10 cellular contexts compared by ENCODE assay signal in the genomic region with DNA sequence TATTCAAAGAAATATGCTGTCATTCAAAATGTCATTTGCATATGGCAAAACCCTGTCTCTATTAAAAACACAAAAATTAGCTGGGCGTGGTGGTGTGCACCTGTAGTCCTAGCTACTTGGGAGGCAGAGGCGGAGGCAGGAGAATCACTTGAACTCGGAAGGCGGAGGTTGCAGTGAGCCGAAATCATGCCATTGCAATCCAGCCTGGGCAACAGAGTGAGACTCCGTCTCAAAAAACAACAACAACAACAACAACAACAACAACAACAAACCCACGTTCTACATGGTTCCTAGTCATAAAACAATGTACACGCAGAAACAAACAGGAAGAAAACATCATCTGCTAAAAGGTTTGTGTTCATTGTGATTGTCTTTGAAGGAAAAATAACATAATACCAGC. TPM values are rescaled to one million over a fixed set of nuclear protein-coding genes. Genes with fewer than 3 reads are reported as not detected.
DNase-seq lines count a peak whose midpoint lies in the region; ATAC-seq, FAIRE-seq and TF ChIP-seq lines count a peak whose summit lies in the region.
"Not testable (repeated sequence)": the region's sequence is repeated elsewhere in the genome, so short reads cannot be mapped to it uniquely, and the experiment has no call there.
"Had no signal": no experiment of that assay in that cellular context is flagged by ENCODE, and none has a peak within 500 bp of the region (broad histone marks: within the 10 kb centered on the region; RNA-seq: fewer than 3 reads in every experiment).

No MANE protein-coding gene starts in this region.

- H3K9me3 Mint-ChIP-seq in astrocyte (ENCODE audit: unreplicated experiment) = not testable (repeated sequence)

- POLR2A ChIA-PET in HCT116 (lab: Charles Lee) = interaction anchor here (1.8 kb wide), 1 partner anchor 11 kb away, joined by 4 read pairs; no protein-coding TSS in a partner anchor

- not testable (repeated sequence) for H3K23ac ChIP-seq in mesenchymal stem cell (ENCODE audit: low read length in 2 of 2)

- intact Hi-C loops in HCT116 (cut with micrococcal nuclease); esophagus muscularis mucosa (cut with DNase I): not testable (repeated sequence)

- not testable (repeated sequence) for H3K79me2 ChIP-seq in ACC112 (ENCODE audit: control insufficient read depth, insufficient read depth, low read length, unreplicated experiment)
- H3K79me2 ChIP-seq in HCT116 (ENCODE audit: insufficient read depth, low read length) (peaks cover 16% of the 10 kb centered on the region), astrocyte (ENCODE audit: insufficient read depth, low read length) (peaks cover 50% of the 10 kb centered on the region), smooth muscle cell (ENCODE audit: low read depth) (peaks cover 13% of the 10 kb centered on the region)

- H3K14ac ChIP-seq in mesenchymal stem cell (ENCODE audit: low read length in 2 of 2) = not testable (repeated sequence)

- not testable (repeated sequence) for DNase-seq in HCT116 (ENCODE audit: low read depth, low spot score); RWPE2 (ENCODE audit: low spot score); astrocyte (ENCODE audit: low read depth); esophagus muscularis mucosa (ENCODE audit: extremely low spot score); mesenchymal stem cell; smooth muscle cell (lab: John Stamatoyannopoulos, UW; ENCODE audit: unreplicated experiment)

- H3K9ac ChIP-seq in HCT116 (ENCODE audit: low read length) (peak overlapping the region; percentile 71), astrocyte (ENCODE audit: low read length) (peak overlapping the region; percentile 80), mesenchymal stem cell (ENCODE audit: low read length) (peak overlapping the region; percentile 88)
- not testable (repeated sequence) for H3K9ac ChIP-seq in smooth muscle cell (ENCODE audit: low read depth)

- not testable (repeated sequence) for H3K27me3 ChIP-seq in ACC112 (ENCODE audit: insufficient read depth, low read length); HCT116 (ENCODE audit: insufficient read depth, low read length); RWPE2 (ENCODE audit: insufficient read depth, poor library complexity, severe bottlenecking); astrocyte (ENCODE audit: insufficient read depth, low read length); esophagus muscularis mucosa; mesenchymal stem cell (ENCODE audit: control insufficient read depth in 1 of 2, insufficient read depth in 1 of 2, low read length in 2 of 2); smooth muscle cell (ENCODE audit: low read depth)

- H3K4me2 ChIP-seq in HCT116 (ENCODE audit: low read length) (peak overlapping the region; percentile 81), astrocyte (ENCODE audit: low read length) (peak overlapping the region; percentile 79), smooth muscle cell (peak overlapping the region; percentile 77)
- H3K4me2 ChIP-seq in mesenchymal stem cell (ENCODE audit: low read length, poor library complexity, severe bottlenecking) = not testable (repeated sequence)

- H3K18ac ChIP-seq in mesenchymal stem cell (ENCODE audit: low read depth in 1 of 2, low read length in 2 of 2) = not testable (repeated sequence)

- not testable (repeated sequence) for H3K27ac Mint-ChIP-seq in astrocyte (ENCODE audit: unreplicated experiment)

- H3K79me1 ChIP-seq in mesenchymal stem cell (replicated peaks; ENCODE audit: low read length, poor library complexity, severe bottlenecking) = peaks cover 19% of the 10 kb centered on the region

- not testable (repeated sequence) for H3K9me3 ChIP-seq in HCT116 (ENCODE audit: control insufficient read depth in 1 of 2, insufficient read depth in 1 of 2, low read depth in 1 of 2, low read length in 2 of 2); RWPE2 (ENCODE audit: severe bottlenecking); astrocyte (ENCODE audit: insufficient read depth, low read depth, low read length); esophagus muscularis mucosa; mesenchymal stem cell (ENCODE audit: control insufficient read depth, low read length); smooth muscle cell (replicated peaks; ENCODE audit: low read depth)

- not testable (repeated sequence) for H2BK120ac ChIP-seq in mesenchymal stem cell (ENCODE audit: low read depth, low read length)

- not testable (repeated sequence) for TF ChIP-seq RAD21 in HCT116 (IDR thresholded peaks at IDR 0.05; ENCODE audit: low read depth)

- TF ChIP-seq POLR2A in HCT116 (IDR thresholded peaks at IDR 0.05; ENCODE audit: borderline replicate concordance, extremely low read depth, insufficient read depth, insufficient read length); esophagus muscularis mucosa (IDR thresholded peaks at IDR 0.05; ENCODE audit: low read depth): not testable (repeated sequence)

- not testable (repeated sequence) for H3K36me3 ChIP-seq in ACC112 (ENCODE audit: insufficient read depth, low read length); HCT116 (ENCODE audit: control insufficient read depth in 1 of 2, insufficient read depth in 2 of 2, low read length in 2 of 2); RWPE2 (ENCODE audit: low read depth); astrocyte (ENCODE audit: insufficient read depth, low read length); esophagus muscularis mucosa; mesenchymal stem cell (ENCODE audit: control insufficient read depth in 1 of 2, insufficient read depth in 2 of 2, low read depth in 1 of 2, low read length in 2 of 2); smooth muscle cell (ENCODE audit: low read depth)

- peak overlapping the region; percentile 78; the same call in 1 of the 2 replicates for H3K27ac ChIP-seq in ACC112 (ENCODE audit: low read depth, low read length)
- peak overlapping the region; percentile 87 for H3K27ac ChIP-seq in HCT116 (ENCODE audit: low read depth, low read length)
- H3K27ac ChIP-seq in RWPE2 (ENCODE audit: poor library complexity, severe bottlenecking) = peak overlapping the region; percentile 68
- H3K27ac ChIP-seq in astrocyte (ENCODE audit: low read depth, low read length) = peak overlapping the region; percentile 93
- peak overlapping the region; percentile 69 to 82 (median 74) for H3K27ac ChIP-seq in esophagus muscularis mucosa (replicated peaks in 1 of 4)
- H3K27ac ChIP-seq in mesenchymal stem cell (ENCODE audit: low read length, poor library complexity, severe bottlenecking) = not testable (repeated sequence)
- H3K27ac ChIP-seq in smooth muscle cell (ENCODE audit: low read depth) = peak overlapping the region; percentile 93

- not testable (repeated sequence) for BruUV-seq in HCT116 (replicated peaks; lab: Mats Ljungman, UMichigan)

- H3F3A ChIP-seq in smooth muscle cell (ENCODE audit: low read depth) = peaks cover 15% of the 10 kb centered on the region

- not testable (repeated sequence) for FAIRE-seq in astrocyte (lab: Jason Lieb, UNC)

- not testable (repeated sequence) for H4K91ac ChIP-seq in mesenchymal stem cell (ENCODE audit: low read length)

- CTCF ChIA-PET in HCT116 (lab: Charles Lee) = not testable (repeated sequence)

- H3K36me3 Mint-ChIP-seq in astrocyte (ENCODE audit: low read depth, unreplicated experiment) = not testable (repeated sequence)

- H2BK15ac ChIP-seq in mesenchymal stem cell (ENCODE audit: low read depth, poor library complexity, severe bottlenecking) = not testable (repeated sequence)

- H2AFZ ChIP-seq in ACC112 (ENCODE audit: low read length, unreplicated experiment); HCT116 (ENCODE audit: low read depth, low read length, poor library complexity, severe bottlenecking); astrocyte (ENCODE audit: low read depth, low read length); mesenchymal stem cell (ENCODE audit: low read depth, low read length); smooth muscle cell (ENCODE audit: low read depth): not testable (repeated sequence)

- ATAC-seq in HCT116; RWPE2 (ENCODE audit: low read depth): not testable (repeated sequence)

- H3K27me3 Mint-ChIP-seq in astrocyte (ENCODE audit: low read depth, unreplicated experiment) = not testable (repeated sequence)

- peaks cover 17% of the 10 kb centered on the region for H3K4me1 Mint-ChIP-seq in astrocyte (ENCODE audit: low read depth, unreplicated experiment)

- H2BK5ac ChIP-seq in mesenchymal stem cell (ENCODE audit: low read depth, low read length, poor library complexity, severe bottlenecking) = not testable (repeated sequence)

- H4K8ac ChIP-seq in mesenchymal stem cell (ENCODE audit: low read length) = not testable (repeated sequence)

- H3K4me1 ChIP-seq in ACC112 (ENCODE audit: control insufficient read depth, insufficient read depth, low read length, unreplicated experiment) (peaks cover 23% of the 10 kb centered on the region), HCT116 (ENCODE audit: control insufficient read depth in 1 of 2, insufficient read depth in 2 of 2, low read length in 2 of 2) (peaks cover 54 to 73% of the 10 kb centered on the region in 2 experiments), RWPE2 (ENCODE audit: insufficient read depth, poor library complexity, severe bottlenecking) (peaks cover 38% of the 10 kb centered on the region), astrocyte (ENCODE audit: insufficient read depth, low read length) (peaks cover 34% of the 10 kb centered on the region), esophagus muscularis mucosa (peaks cover 26 to 65% (median 61%) of the 10 kb centered on the region in 4 donors), mesenchymal stem cell (ENCODE audit: control insufficient read depth, insufficient read depth, low read depth, low read length) (peaks cover 19% of the 10 kb centered on the region), smooth muscle cell (ENCODE audit: low read depth) (peaks cover 12% of the 10 kb centered on the region)

- not testable (repeated sequence) for H3K4me3 ChIP-seq in ACC112 (ENCODE audit: low read depth, low read length); RWPE2 (ENCODE audit: severe bottlenecking); astrocyte (ENCODE audit: insufficient read depth, low read depth, low read length); esophagus muscularis mucosa; mesenchymal stem cell (ENCODE audit: insufficient read depth in 1 of 2, low read depth in 1 of 2, low read length in 2 of 2); smooth muscle cell
- H3K4me3 ChIP-seq in HCT116 (replicated peaks in 1 of 2; ENCODE audit: low read depth in 1 of 2, low read length in 2 of 2) = peak overlapping the region in 1 of 2 experiments; percentile 38; a peak in 1 of 4 replicates

- RAD21 ChIA-PET in HCT116 (lab: Charles Lee; ENCODE audit: low non-redundant PET in 1 of 2, low total read pairs in 2 of 2, uncharacterized antibody in 2 of 2, unreplicated experiment in 2 of 2) = interaction anchor here in 1 of 2 experiments (0.6 kb wide), 1 partner anchor 14 kb away, joined by 3 read pairs; no protein-coding TSS in a partner anchor

- TF ChIP-seq EP300 in esophagus muscularis mucosa (IDR thresholded peaks at IDR 0.05) = not testable (repeated sequence)

- H2AK5ac ChIP-seq in mesenchymal stem cell (ENCODE audit: low read length, severe bottlenecking) = not testable (repeated sequence)

- not testable (repeated sequence) for H4K20me1 ChIP-seq in HCT116 (ENCODE audit: insufficient read depth); astrocyte (ENCODE audit: insufficient read depth, low read length); smooth muscle cell (ENCODE audit: low read depth)

- 92% methylated on average over 8 of the region's 8 CpGs for WGBS in esophagus muscularis mucosa
- over 99% methylated on average over 6 of the region's 8 CpGs for WGBS in mesenchymal stem cell
- WGBS in smooth muscle cell (ENCODE audit: low lambda C conversion rate) = 96% methylated on average over 8 of the region's 8 CpGs

- H3K4ac ChIP-seq in mesenchymal stem cell (ENCODE audit: low read depth in 1 of 2, low read length in 2 of 2) = not testable (repeated sequence)

- TF ChIP-seq CTCF in HCT116 (IDR thresholded peaks at IDR 0.05 in 2 of 3, conservative IDR thresholded peaks at IDR 0.05 in 1 of 3; ENCODE audit: borderline replicate concordance in 1 of 3, insufficient read depth in 1 of 3, low read depth in 2 of 3, low read length in 2 of 3); RWPE2 (IDR thresholded peaks at IDR 0.05; ENCODE audit: poor library complexity, severe bottlenecking); astrocyte (IDR thresholded peaks at IDR 0.05; ENCODE audit: insufficient read depth, low read depth, low read length); esophagus muscularis mucosa (IDR thresholded peaks at IDR 0.05); smooth muscle cell (IDR thresholded peaks at IDR 0.05; ENCODE audit: borderline replicate concordance, insufficient read depth, poor library complexity, severe bottlenecking): not testable (repeated sequence)

- H3K4me3 Mint-ChIP-seq in astrocyte (ENCODE audit: unreplicated experiment) = not testable (repeated sequence)

- H2BK12ac ChIP-seq in mesenchymal stem cell (ENCODE audit: low read length in 2 of 2) = peak overlapping the region in 1 of 2 experiments; percentile 77

- H3K9me2 ChIP-seq in HCT116 (ENCODE audit: insufficient read depth) = not testable (repeated sequence)

RNA-seq across cellular contexts. Expression of gene ATP9A, which starts 15.0 kb away (rescaled TPM):
- total RNA-seq in HCT116 (2021; ENCODE audit: unreplicated experiment) (16.8 TPM), astrocyte (12.9 and 13.5 TPM in 2 replicates), esophagus muscularis mucosa (10 to 100 TPM; 44.4 to 70.9 (median 56.0) TPM), smooth muscle cell (8.0 and 11.2 TPM in 2 replicates)
- polyA plus RNA-seq in HCT116 (2012) = 13.6 and 15.4 TPM in 2 replicates
- 17.9 TPM for polyA plus RNA-seq in mesenchymal stem cell (2013, experiment 1 of 2)
- 17.4 TPM for polyA plus RNA-seq in mesenchymal stem cell (2013, experiment 2 of 2)
- 3.4 and 5.8 TPM in 2 replicates for polyA plus RNA-seq in smooth muscle cell
- polyA plus RNA-seq: CD14-positive monocyte had no signal

RNA-seq across cellular contexts. Expression of gene SALL4, which starts 49.1 kb away (rescaled TPM):
- total RNA-seq in HCT116 (2021; ENCODE audit: unreplicated experiment) = 1.9 TPM
- 0.98 and 1.3 TPM in 2 replicates for polyA plus RNA-seq in HCT116 (2012)
- 15.0 and 21.7 TPM in 2 replicates for total RNA-seq in astrocyte
- not detected for total RNA-seq in esophagus muscularis mucosa
- 3.1 TPM for polyA plus RNA-seq in mesenchymal stem cell (2013, experiment 1 of 2)
- 3.9 TPM for polyA plus RNA-seq in mesenchymal stem cell (2013, experiment 2 of 2)
- total RNA-seq in smooth muscle cell = 17.6 TPM in 2 replicates
- 9.5 and 14.2 TPM in 2 replicates for polyA plus RNA-seq in smooth muscle cell
- total RNA-seq: B cell had no signal
- polyA plus RNA-seq: CD14-positive monocyte; CD8-positive, alpha-beta memory T cell had no signal
